In the genomic region with DNA sequence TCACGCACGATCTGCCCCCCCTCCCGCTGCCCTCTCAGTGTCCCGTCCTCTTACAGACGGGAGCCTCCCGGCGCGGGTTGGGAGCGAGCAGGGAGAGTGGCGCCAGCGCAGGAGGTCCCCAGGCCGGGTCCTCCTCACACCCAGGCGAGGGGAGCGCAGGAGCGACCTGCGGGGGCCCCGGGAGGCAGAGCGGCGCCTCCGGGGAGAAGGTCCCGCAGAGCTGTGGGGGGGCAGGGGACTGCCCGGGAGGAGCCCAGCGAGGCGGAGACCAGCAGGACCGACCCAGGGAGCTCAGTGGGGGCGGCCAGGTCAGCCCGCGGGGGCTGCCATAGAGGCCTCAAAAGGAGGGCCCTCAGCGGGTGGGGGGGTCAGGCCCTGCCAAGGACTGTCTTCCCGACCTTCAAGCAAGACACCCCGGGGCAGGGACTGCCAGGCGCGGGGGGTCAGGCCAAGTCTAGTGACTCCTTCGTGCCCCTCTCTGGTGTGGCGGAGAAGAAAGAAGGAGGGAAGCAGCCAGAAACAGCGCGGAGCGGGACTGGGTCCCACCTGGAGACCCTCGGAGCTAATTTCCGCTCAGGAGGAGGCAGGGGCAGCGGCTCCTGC, we compare ENCODE assay signal across 18 cellular contexts.
DNase-seq lines count a peak whose midpoint lies in the region; ATAC-seq and TF ChIP-seq lines count a peak whose summit lies in the region.
"Had no signal": no experiment of that assay in that cellular context is flagged by ENCODE, and none has a peak within 500 bp of the region (broad histone marks: within the 10 kb centered on the region; RNA-seq: fewer than 3 reads in every experiment).

No MANE protein-coding gene starts in this region.

- DNase-seq in right cardiac atrium, result peak in 2 of 3 donors; percentile 61 to 62
- DNase-seq in right atrium auricular region (ENCODE audit: low spot score), result no peak
- no peak for DNase-seq in hepatocyte (ENCODE audit: low spot score)
- no peak for DNase-seq in omental fat pad (ENCODE audit: low spot score)
- DNase-seq in DMS53 (lab: John Stamatoyannopoulos, UW), result no peak
- no peak for DNase-seq in uterus
- no peak for DNase-seq in GM13977 (ENCODE audit: low spot score)
- DNase-seq: activated CD4-positive, alpha-beta T cell treated with anti-CD3 and anti-CD28 coated beads, Interleukin-2, amount 10 ng/mL, durations not matched to agents 24 days and 14 days; Calu3; EL; kidney; NCI-H1105; stimulated activated CD4-positive, alpha-beta T cell treated with anti-CD3 and anti-CD28 coated beads, Interleukin-15, amount 100 ng/mL, for 24 hours; T-helper 1 cell had no signal

- no peaks in the 10 kb centered on the region for H3K36me3 ChIP-seq in right atrium auricular region
- no peaks in the 10 kb centered on the region for H3K36me3 ChIP-seq in hepatocyte (replicated peaks; ENCODE audit: insufficient read depth, low read depth)
- H3K36me3 ChIP-seq in uterus, result no peaks in the 10 kb centered on the region
- H3K36me3 ChIP-seq: cardiac muscle cell, HAP-1, upper lobe of left lung had no signal

- H3K9me3 ChIP-seq in right cardiac atrium (ENCODE audit: control insufficient read depth, low read length) (no peaks in the 10 kb centered on the region), right atrium auricular region (no peaks in the 10 kb centered on the region), hepatocyte (ENCODE audit: low read depth) (no peaks in the 10 kb centered on the region), uterus (no peaks in the 10 kb centered on the region)
- H3K9me3 ChIP-seq: HAP-1, upper lobe of left lung had no signal

- no peaks in the 10 kb centered on the region for H3K9me2 ChIP-seq in hepatocyte (replicated peaks; ENCODE audit: insufficient read depth)

- H2AFZ ChIP-seq in hepatocyte, result no peak overlapping the region

- in situ Hi-C loops in GM13977 (cut with MboI; ENCODE audit: low pct_unique_long_range_greater_than_20kb, low sequenced_read_pairs, unreplicated experiment), result no loop called here

- H3K4me3 ChIP-seq in right cardiac atrium (ENCODE audit: low read length) (peak overlapping the region; percentile 38), right atrium auricular region (peak overlapping the region in 1 of 2 donors; percentile 32), hepatocyte (no peak overlapping the region), uterus (no peak overlapping the region)
- H3K4me3 ChIP-seq: cardiac muscle cell, HAP-1 had no signal

- H3K79me2 ChIP-seq in hepatocyte, result no peaks in the 10 kb centered on the region

- H4K20me1 ChIP-seq in hepatocyte (ENCODE audit: insufficient read depth, poor library complexity, severe bottlenecking), result no peaks in the 10 kb centered on the region

- intact Hi-C loops in right cardiac atrium (cut with DNase I) (no loop called here), uterus (cut with DNase I; ENCODE audit: low total_unique reads) (no loop called here)

- peak overlapping the region; percentile 77 for H3K4me2 ChIP-seq in hepatocyte

- TF ChIP-seq POLR2A in uterus (IDR thresholded peaks at IDR 0.05), result no peak

- 36% methylated on average over 41 of the region's 41 CpGs for WGBS in right cardiac atrium
- WGBS in hepatocyte (ENCODE audit: low lambda C conversion rate, missing lambda C conversion rate), result 47% methylated on average over 31 of the region's 41 CpGs

- H3K27ac ChIP-seq in right cardiac atrium (ENCODE audit: low read length), result no peak overlapping the region
- no peak overlapping the region for H3K27ac ChIP-seq in right atrium auricular region
- H3K27ac ChIP-seq in hepatocyte, result no peak overlapping the region
- H3K27ac ChIP-seq in uterus, result peak overlapping the region in 1 of 2 donors; percentile 36
- H3K27ac ChIP-seq: cardiac muscle cell had no signal

- ATAC-seq in right cardiac atrium, result no peak
- ATAC-seq in omental fat pad (ENCODE audit: low FRiP score), result peak; percentile 17
- no peak for ATAC-seq in GM19324 (IDR thresholded peaks at IDR 0.05; ENCODE audit: low FRiP score, unreplicated experiment)

- TF ChIP-seq CTCF in right atrium auricular region (IDR thresholded peaks at IDR 0.05), result no peak
- no peak for TF ChIP-seq CTCF in hepatocyte (IDR thresholded peaks at IDR 0.05; ENCODE audit: poor library complexity)
- TF ChIP-seq CTCF in omental fat pad (IDR thresholded peaks at IDR 0.05), result no peak
- TF ChIP-seq CTCF in uterus (IDR thresholded peaks at IDR 0.05), result no peak
- TF ChIP-seq CTCF in GM13977 (IDR thresholded peaks at IDR 0.05; ENCODE audit: extremely low read depth, insufficient read depth, missing control alignments), result no peak

- H3K27me3 ChIP-seq in right cardiac atrium (ENCODE audit: control insufficient read depth, insufficient read depth) (no peaks in the 10 kb centered on the region), right atrium auricular region (no peaks in the 10 kb centered on the region), hepatocyte (no peaks in the 10 kb centered on the region), uterus (peaks cover 0 to 7% of the 10 kb centered on the region in 2 donors)
- H3K27me3 ChIP-seq: upper lobe of left lung had no signal

- H3K4me1 ChIP-seq in right cardiac atrium (ENCODE audit: control insufficient read depth, insufficient read depth, low read length) (peaks cover 7% of the 10 kb centered on the region), right atrium auricular region (peaks cover 0 to 31% of the 10 kb centered on the region in 2 donors), hepatocyte (ENCODE audit: insufficient read depth) (peaks cover 42% of the 10 kb centered on the region), uterus (no peaks in the 10 kb centered on the region)

Comparison
In these comparisons a context has a peak if more than half of its experiments do, and no peak if none do; other contexts are left out.
1. DNase-seq: peak in right cardiac atrium (2 of 3); none in right atrium auricular region (single experiment), hepatocyte (single experiment), omental fat pad (single experiment), DMS53 (single experiment), uterus (0 of 2) and GM13977 (single experiment).